ENCODE assay signal across 8 cellular contexts in the genomic region with DNA sequence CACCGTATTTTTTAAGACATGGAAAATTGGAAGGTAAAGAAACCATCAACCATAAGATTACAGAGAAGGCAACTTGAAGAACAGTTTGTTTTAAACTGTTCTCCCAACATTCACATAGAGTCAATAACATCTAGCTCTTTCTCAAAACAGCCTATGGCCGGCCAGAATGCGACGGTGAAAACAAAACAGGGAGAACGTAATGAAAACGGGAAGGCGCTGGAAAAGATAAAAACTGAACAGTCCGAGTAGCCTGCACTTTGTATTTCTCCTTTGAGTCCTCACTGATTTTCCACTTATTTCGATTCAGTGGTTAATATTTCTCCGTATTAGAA. TPM values are rescaled to one million over a fixed set of nuclear protein-coding genes. Genes with fewer than 3 reads are reported as not detected.
DNase-seq lines count a peak whose midpoint lies in the region; ATAC-seq and TF ChIP-seq lines count a peak whose summit lies in the region.

No MANE protein-coding gene starts in this region.

- H3K4me3 ChIP-seq in brain microvascular endothelial cell (ENCODE audit: low read depth, low read length) (peak overlapping the region; percentile 81), mesenchymal stem cell (ENCODE audit: insufficient read depth in 1 of 2, low read depth in 1 of 2, low read length in 2 of 2) (peak overlapping the region; percentile 91 to 98)

- H3K36me3 Mint-ChIP-seq in stimulated activated naive CD8-positive, alpha-beta T cell treated with anti-CD3 and anti-CD28 coated beads, Interleukin-15, Interleukin-2, amounts not matched to agents 100 ng/mL and 50 ng/mL, for 24 hours (ENCODE audit: low read depth): peaks cover 4% of the 10 kb centered on the region

- H3K79me1 ChIP-seq in mesenchymal stem cell (replicated peaks; ENCODE audit: low read length, poor library complexity, severe bottlenecking): peaks cover 12% of the 10 kb centered on the region

- no peak for ATAC-seq in stimulated activated naive CD8-positive, alpha-beta T cell treated with anti-CD3 and anti-CD28 coated beads, Interleukin-15, Interleukin-2, amounts not matched to agents 100 U/mL and 50 U/mL, for 24 hours
- ATAC-seq in GM19035 (IDR thresholded peaks at IDR 0.05; ENCODE audit: unreplicated experiment): no peak
- ATAC-seq in GM18861 (IDR thresholded peaks at IDR 0.05; ENCODE audit: unreplicated experiment): no peak

- no peak overlapping the region for H2BK15ac ChIP-seq in mesenchymal stem cell (ENCODE audit: low read depth, poor library complexity, severe bottlenecking)

- H3K27me3 ChIP-seq in brain microvascular endothelial cell (replicated peaks) (no peaks in the 10 kb centered on the region), mesenchymal stem cell (ENCODE audit: control insufficient read depth in 1 of 2, insufficient read depth in 1 of 2, low read length in 2 of 2) (no peaks in the 10 kb centered on the region)

- H3K23ac ChIP-seq in mesenchymal stem cell (ENCODE audit: low read length in 2 of 2): no peak overlapping the region

- H3K9me3 Mint-ChIP-seq in stimulated activated naive CD8-positive, alpha-beta T cell treated with anti-CD3 and anti-CD28 coated beads, Interleukin-15, Interleukin-2, amounts not matched to agents 100 ng/mL and 50 ng/mL, for 24 hours: no peaks in the 10 kb centered on the region

- H3K4me3 Mint-ChIP-seq in stimulated activated naive CD8-positive, alpha-beta T cell treated with anti-CD3 and anti-CD28 coated beads, Interleukin-15, Interleukin-2, amounts not matched to agents 100 ng/mL and 50 ng/mL, for 24 hours: peak overlapping the region; percentile 97

- WGBS in mesenchymal stem cell: 2% methylated on average over 10 of the region's 10 CpGs

- no peak overlapping the region for H3K14ac ChIP-seq in mesenchymal stem cell (ENCODE audit: low read length in 2 of 2)

- DNase-seq in stimulated activated naive CD8-positive, alpha-beta T cell treated with anti-CD3 and anti-CD28 coated beads, Interleukin-15, Interleukin-2, amounts not matched to agents 100 U/mL and 50 U/mL, for 24 hours: no peak
- DNase-seq in brain microvascular endothelial cell (peak; percentile 30), mesenchymal stem cell (peak; percentile 58), NCI-H2029 treated with DMSO at 0.1 percent for 48 hours (lab: John Stamatoyannopoulos, UW) (no peak)
- DNase-seq in stimulated activated naive CD4-positive, alpha-beta T cell (lab: John Stamatoyannopoulos, UW): no peak

- no peak overlapping the region for H3K4ac ChIP-seq in mesenchymal stem cell (ENCODE audit: low read depth in 1 of 2, low read length in 2 of 2)

- H3K36me3 ChIP-seq in brain microvascular endothelial cell (replicated peaks) (no peaks in the 10 kb centered on the region), mesenchymal stem cell (ENCODE audit: control insufficient read depth in 1 of 2, insufficient read depth in 2 of 2, low read depth in 1 of 2, low read length in 2 of 2) (peaks cover 0 to 4% of the 10 kb centered on the region in 2 experiments)

- H3K9ac ChIP-seq in mesenchymal stem cell (ENCODE audit: low read length): peak overlapping the region; percentile 100

- no peak overlapping the region for H4K91ac ChIP-seq in mesenchymal stem cell (ENCODE audit: low read length)

- H2AFZ ChIP-seq in mesenchymal stem cell (ENCODE audit: low read depth, low read length): peak overlapping the region; percentile 94

- H2BK120ac ChIP-seq in mesenchymal stem cell (ENCODE audit: low read depth, low read length): no peak overlapping the region

- TF ChIP-seq CTCF in brain microvascular endothelial cell (IDR thresholded peaks at IDR 0.05; ENCODE audit: low read depth, low read length, missing control alignments): no peak

- H3K9me3 ChIP-seq in mesenchymal stem cell (ENCODE audit: control insufficient read depth, low read length): no peaks in the 10 kb centered on the region

- peaks cover 19% of the 10 kb centered on the region for H3K4me1 Mint-ChIP-seq in stimulated activated naive CD8-positive, alpha-beta T cell treated with anti-CD3 and anti-CD28 coated beads, Interleukin-15, Interleukin-2, amounts not matched to agents 100 ng/mL and 50 ng/mL, for 24 hours (ENCODE audit: low read depth)

- peaks cover 3% of the 10 kb centered on the region for H3K4me1 ChIP-seq in mesenchymal stem cell (ENCODE audit: control insufficient read depth, insufficient read depth, low read depth, low read length)

- H3K27ac ChIP-seq in brain microvascular endothelial cell: peak overlapping the region; percentile 75
- H3K27ac ChIP-seq in mesenchymal stem cell (ENCODE audit: low read length, poor library complexity, severe bottlenecking): peak overlapping the region; percentile 77

- no peak overlapping the region for H2BK12ac ChIP-seq in mesenchymal stem cell (ENCODE audit: low read length in 2 of 2)

- no peak overlapping the region for H2AK5ac ChIP-seq in mesenchymal stem cell (ENCODE audit: low read length, severe bottlenecking)

- no peak overlapping the region for H4K8ac ChIP-seq in mesenchymal stem cell (ENCODE audit: low read length)

- no peak overlapping the region for H2BK5ac ChIP-seq in mesenchymal stem cell (ENCODE audit: low read depth, low read length, poor library complexity, severe bottlenecking)

- in situ Hi-C loops in brain microvascular endothelial cell (cut with HindIII; ENCODE audit: low pct_ligation_motif_present, low sequenced_read_pairs): no loop called here

- peak overlapping the region; percentile 95 for H3K27ac Mint-ChIP-seq in stimulated activated naive CD8-positive, alpha-beta T cell treated with anti-CD3 and anti-CD28 coated beads, Interleukin-15, Interleukin-2, amounts not matched to agents 100 ng/mL and 50 ng/mL, for 24 hours

- H3K18ac ChIP-seq in mesenchymal stem cell (ENCODE audit: low read depth in 1 of 2, low read length in 2 of 2): no peak overlapping the region

- H3K27me3 Mint-ChIP-seq in stimulated activated naive CD8-positive, alpha-beta T cell treated with anti-CD3 and anti-CD28 coated beads, Interleukin-15, Interleukin-2, amounts not matched to agents 100 ng/mL and 50 ng/mL, for 24 hours: no peaks in the 10 kb centered on the region

- H3K4me2 ChIP-seq in mesenchymal stem cell (ENCODE audit: low read length, poor library complexity, severe bottlenecking): peak overlapping the region; percentile 75

RNA-seq across cellular contexts. Expression of a gene that starts 0.6 kb away (rescaled TPM):
- 43.3 TPM for polyA plus RNA-seq in mesenchymal stem cell (2013, experiment 1 of 2)
- polyA plus RNA-seq in mesenchymal stem cell (2013, experiment 2 of 2): 42.3 TPM

Comparison
In these comparisons a context has a peak if more than half of its experiments do, and no peak if none do; other contexts are left out.
1. DNase-seq: peak in brain microvascular endothelial cell (single experiment) and mesenchymal stem cell (single experiment); none in stimulated activated naive CD8-positive, alpha-beta T cell treated with anti-CD3 and anti-CD28 coated beads, Interleukin-15, Interleukin-2, amounts not matched to agents 100 U/mL and 50 U/mL, for 24 hours (single experiment), NCI-H2029 treated with DMSO at 0.1 percent for 48 hours (single experiment) and stimulated activated naive CD4-positive, alpha-beta T cell (0 of 6).